ENCODE assay signal across 13 cellular contexts in the genomic region with DNA sequence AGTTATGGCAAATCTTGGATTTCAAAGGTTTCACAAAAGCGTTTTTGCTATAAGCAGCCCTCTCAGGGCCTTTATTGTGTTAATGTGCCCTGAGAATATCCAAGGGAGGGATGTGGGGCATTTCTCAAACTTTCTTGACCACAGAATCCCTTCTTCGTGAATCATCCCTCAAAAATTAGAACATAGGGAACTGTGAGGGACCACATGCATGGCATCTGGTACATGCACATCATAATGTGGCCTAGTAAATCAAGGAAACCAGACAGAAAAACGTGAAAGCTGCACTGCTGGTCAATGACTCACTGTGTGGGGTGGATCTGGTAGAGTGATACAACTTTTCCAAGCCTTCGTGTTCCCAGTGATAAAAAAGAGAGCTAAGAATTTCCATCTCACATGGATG. TPM values are rescaled to one million over a fixed set of nuclear protein-coding genes. Genes with fewer than 3 reads are reported as not detected.
A peak's percentile ranks its signal among the peaks of the same experiment; 100 is the strongest.
DNase-seq lines count a peak whose midpoint lies in the region; ATAC-seq, FAIRE-seq and TF ChIP-seq lines count a peak whose summit lies in the region.
"Had no signal": no experiment of that assay in that cellular context is flagged by ENCODE, and none has a peak within 500 bp of the region (broad histone marks: within the 10 kb centered on the region; RNA-seq: fewer than 3 reads in every experiment).

No MANE protein-coding gene starts in this region.

- H3K9me3 Mint-ChIP-seq in HFFc6 = no peaks in the 10 kb centered on the region
- no peaks in the 10 kb centered on the region for H3K9me3 Mint-ChIP-seq in glutamatergic neuron (ENCODE audit: unreplicated experiment)
- H3K9me3 Mint-ChIP-seq: activated naive CD4-positive, alpha-beta T cell treated with anti-CD3 and anti-CD28 coated beads for 36 hours had no signal

- H3K27me3 ChIP-seq in keratinocyte (ENCODE audit: control insufficient read depth, extremely low read depth, insufficient read depth, low read length) = no peaks in the 10 kb centered on the region

- H3K27ac ChIP-seq in keratinocyte (ENCODE audit: control insufficient read depth, insufficient read depth, low read length) = peak overlapping the region; percentile 52

- H3K4me3 Mint-ChIP-seq in HFFc6 (peak overlapping the region; percentile 50), glutamatergic neuron (ENCODE audit: unreplicated experiment) (no peak overlapping the region)
- H3K4me3 Mint-ChIP-seq: activated naive CD4-positive, alpha-beta T cell treated with anti-CD3 and anti-CD28 coated beads for 36 hours had no signal

- no peak for ATAC-seq in GM21529 (IDR thresholded peaks at IDR 0.05; ENCODE audit: unreplicated experiment)
- ATAC-seq: sciatic nerve had no signal

- no peaks in the 10 kb centered on the region for H3K9me3 ChIP-seq in keratinocyte (ENCODE audit: control insufficient read depth, low read depth, low read length)

- peaks cover 26 to 57% of the 10 kb centered on the region in 2 experiments for H3K36me3 ChIP-seq in keratinocyte (ENCODE audit: control insufficient read depth in 2 of 2, extremely low read depth in 1 of 2, insufficient read depth in 2 of 2, low read length in 2 of 2)

- no peaks in the 10 kb centered on the region for H3K9me1 ChIP-seq in keratinocyte (ENCODE audit: control insufficient read depth, extremely low read depth, insufficient read depth, low read length)

- H3K4me3 ChIP-seq in keratinocyte (ENCODE audit: control insufficient read depth in 2 of 3, extremely low read depth in 1 of 3, insufficient read depth in 2 of 3, low read depth in 1 of 3, low read length in 3 of 3) = no peak overlapping the region

- dilution Hi-C loops in keratinocyte (cut with MboI; ENCODE audit: extremely low pct_ligation_motif_present, low sequenced_read_pairs) = no loop called here

- no peaks in the 10 kb centered on the region for H3K79me2 ChIP-seq in keratinocyte (ENCODE audit: control insufficient read depth, insufficient read depth, low read length)

- H3K36me3 Mint-ChIP-seq in HFFc6 (ENCODE audit: low read depth) = peaks cover 63% of the 10 kb centered on the region
- no peaks in the 10 kb centered on the region for H3K36me3 Mint-ChIP-seq in glutamatergic neuron (ENCODE audit: unreplicated experiment)

- FAIRE-seq in keratinocyte (lab: Jason Lieb, UNC) = peak; percentile 79

- DNase-seq in AG09319 (ENCODE audit: extremely low read depth, low read depth) = peak; percentile 80
- peak; percentile 98 for DNase-seq in HFFc6
- DNase-seq in amniotic stem cell (lab: John Stamatoyannopoulos, UW) = peak; percentile 82
- peak; percentile 88 for DNase-seq in keratinocyte (ENCODE audit: low read depth, low spot score)
- DNase-seq in DMS53 (lab: John Stamatoyannopoulos, UW) = no peak
- DNase-seq in nucleus accumbens (lab: John Stamatoyannopoulos, UW) = no peak
- no peak for DNase-seq in glutamatergic neuron
- DNase-seq: activated naive CD4-positive, alpha-beta T cell treated with anti-CD3 and anti-CD28 coated beads for 36 hours; NCI-H1048; NCI-H510A treated with DMSO at 0.1 percent for 48 hours; SHP77 treated with DMSO at 0.1 percent for 48 hours had no signal

- H3K27me3 Mint-ChIP-seq in HFFc6 (ENCODE audit: insufficient read depth) (peaks cover 1% of the 10 kb centered on the region; the same call in 1 of the 2 replicates), glutamatergic neuron (ENCODE audit: unreplicated experiment) (no peaks in the 10 kb centered on the region)

- H2AFZ ChIP-seq in keratinocyte (ENCODE audit: control insufficient read depth, low read length) = no peak overlapping the region

- peak overlapping the region; percentile 88 for H3K27ac Mint-ChIP-seq in HFFc6
- no peak overlapping the region for H3K27ac Mint-ChIP-seq in glutamatergic neuron (ENCODE audit: unreplicated experiment)
- H3K27ac Mint-ChIP-seq: activated naive CD4-positive, alpha-beta T cell treated with anti-CD3 and anti-CD28 coated beads for 36 hours had no signal

- H3K4me2 ChIP-seq in keratinocyte (ENCODE audit: control insufficient read depth, extremely low read depth, insufficient read depth, low read depth, low read length) = no peak overlapping the region

- peaks cover 34% of the 10 kb centered on the region for H3K4me1 Mint-ChIP-seq in HFFc6 (ENCODE audit: low read depth)
- peaks cover 3% of the 10 kb centered on the region for H3K4me1 Mint-ChIP-seq in glutamatergic neuron (ENCODE audit: low read depth, unreplicated experiment)

- no peak for TF ChIP-seq CTCF in AG09319 (IDR thresholded peaks at IDR 0.05; ENCODE audit: low read depth, low read length)
- no peak for TF ChIP-seq CTCF in HFFc6 (IDR thresholded peaks at IDR 0.05)
- TF ChIP-seq CTCF in keratinocyte (optimal IDR thresholded peaks at IDR 0.05 in 1 of 3, IDR thresholded peaks at IDR 0.05 in 1 of 3, conservative IDR thresholded peaks at IDR 0.05 in 1 of 3; ENCODE audit: extremely low read depth in 1 of 3, insufficient read depth in 2 of 3, low read length in 3 of 3) = no peak
- no peak for TF ChIP-seq CTCF in glutamatergic neuron (IDR thresholded peaks at IDR 0.05; ENCODE audit: partially characterized antibody, unreplicated experiment)

- H3K4me1 ChIP-seq in keratinocyte (ENCODE audit: control insufficient read depth, extremely low read depth, insufficient read depth, low read length) = peaks cover 16% of the 10 kb centered on the region

- H4K20me1 ChIP-seq in keratinocyte (ENCODE audit: control insufficient read depth, extremely low read depth, insufficient read depth, low read length) = peaks cover 3% of the 10 kb centered on the region

- H3K9ac ChIP-seq in keratinocyte (ENCODE audit: control insufficient read depth, extremely low read depth, insufficient read depth, low read length) = no peak overlapping the region

RNA-seq across cellular contexts. Expression of gene DDX31, which starts 22.4 kb away (rescaled TPM):
- total RNA-seq in HFFc6 (2021; fragmentation: NEBNext Ultra II Directional; extraction: Animal tissue kit (Norgen Biotek cat#: 25700)) = 10 to 100 TPM in 5 of 6 experiments, 1 to 10 TPM in 1; 9.6 to 16.2 (median 14.9) TPM
- 18.8 to 25.2 TPM (median 21.0 TPM) in 3 replicates for polyA plus RNA-seq in keratinocyte
- polyA plus RNA-seq in keratinocyte (2011; ENCODE audit: low read depth) = 6.1 TPM
- polyA plus RNA-seq in keratinocyte (2011; cell fraction: cytosol; rRNA removed) = 13.8 and 18.7 TPM in 2 replicates
- 32.8 and 33.9 TPM in 2 replicates for polyA plus RNA-seq in keratinocyte (2011; cell fraction: nucleus; rRNA removed)
- 15.6 and 18.5 TPM in 2 replicates for polyA plus RNA-seq in keratinocyte (2012; ENCODE audit: low replicate concordance)
- polyA minus RNA-seq in keratinocyte = 18.0 to 25.9 TPM (median 24.5 TPM) in 3 replicates
- polyA minus RNA-seq in keratinocyte (2011; cell fraction: cytosol; rRNA and poly(A)+ RNA removed) = 21.1 TPM
- polyA minus RNA-seq in keratinocyte (2011; cell fraction: nucleus; rRNA and poly(A)+ RNA removed) = 22.9 and 34.7 TPM in 2 replicates
- 8.7 TPM for total RNA-seq in glutamatergic neuron (ENCODE audit: unreplicated experiment)

RNA-seq across cellular contexts. Expression of gene GTF3C4, which starts 22.9 kb away (rescaled TPM):
- total RNA-seq in HFFc6 (2021; fragmentation: NEBNext Ultra II Directional; extraction: Animal tissue kit (Norgen Biotek cat#: 25700)) = 10 to 100 TPM; 13.5 to 16.0 (median 15.1) TPM
- 5.2 to 7.7 TPM (median 6.6 TPM) in 3 replicates for polyA plus RNA-seq in keratinocyte
- 2.2 TPM for polyA plus RNA-seq in keratinocyte (2011; ENCODE audit: low read depth)
- polyA plus RNA-seq in keratinocyte (2011; cell fraction: cytosol; rRNA removed) = 4.5 and 6.7 TPM in 2 replicates
- polyA plus RNA-seq in keratinocyte (2011; cell fraction: nucleus; rRNA removed) = 7.4 and 8.8 TPM in 2 replicates
- 6.7 and 12.5 TPM in 2 replicates for polyA plus RNA-seq in keratinocyte (2012; ENCODE audit: low replicate concordance)
- polyA minus RNA-seq in keratinocyte = 7.4 to 13.8 TPM (median 12.5 TPM) in 3 replicates
- polyA minus RNA-seq in keratinocyte (2011; cell fraction: cytosol; rRNA and poly(A)+ RNA removed) = 9.0 TPM
- 8.7 and 17.3 TPM in 2 replicates for polyA minus RNA-seq in keratinocyte (2011; cell fraction: nucleus; rRNA and poly(A)+ RNA removed)
- 19.6 TPM for total RNA-seq in glutamatergic neuron (ENCODE audit: unreplicated experiment)

Comparison
In these comparisons a context has a peak if more than half of its experiments do, and no peak if none do; other contexts are left out.
1. DNase-seq: peak in AG09319 (single experiment), HFFc6 (single experiment), amniotic stem cell (single experiment) and keratinocyte (single experiment); none in DMS53 (single experiment), nucleus accumbens (0 of 56) and glutamatergic neuron (single experiment).